Comparison of ENCODE assay signal across 16 cellular contexts in genomic region chr2:142983174-142983573, GRCh38.
DNase-seq lines count a peak whose midpoint lies in the region; ATAC-seq and TF ChIP-seq lines count a peak whose summit lies in the region.
"Had no signal": no experiment of that assay in that cellular context is flagged by ENCODE, and none has a peak within 500 bp of the region (broad histone marks: within the 10 kb centered on the region; RNA-seq: fewer than 3 reads in every experiment).

No MANE protein-coding gene starts in this region.

- no peaks in the 10 kb centered on the region for H3K36me3 ChIP-seq in colonic mucosa
- H3K36me3 ChIP-seq: tibial artery had no signal

- ATAC-seq in stimulated activated naive CD8-positive, alpha-beta T cell treated with anti-CD3 and anti-CD28 coated beads, Interleukin-15, amount 100 ng/mL, for 72 hours, result peak; percentile 55
- ATAC-seq in stimulated activated naive CD8-positive, alpha-beta T cell treated with anti-CD3 and anti-CD28 coated beads, Interleukin-15, Interleukin-2, amounts not matched to agents 100 U/mL and 50 U/mL, for 24 hours, result no peak
- ATAC-seq in HG02623 (IDR thresholded peaks at IDR 0.05; ENCODE audit: unreplicated experiment) (peak; percentile 73), HG03442 (IDR thresholded peaks at IDR 0.05; ENCODE audit: unreplicated experiment) (peak; percentile 85)
- peak; percentile 85 to 89 for ATAC-seq in stimulated activated naive B cell treated with anti-CD40 and anti-IgM and Interleukin-4, amounts not matched to agents 10 μg/mL and 1 μg/mL and 100 μg/mL, for 72 hours (replicated peaks)

- no peak overlapping the region for H3K9ac ChIP-seq in colonic mucosa (ENCODE audit: low read depth in 2 of 2, low read length in 2 of 2)

- no peaks in the 10 kb centered on the region for H3K27me3 Mint-ChIP-seq in stimulated activated naive CD8-positive, alpha-beta T cell treated with anti-CD3 and anti-CD28 coated beads, Interleukin-15, amount 100 ng/mL, for 72 hours
- no peaks in the 10 kb centered on the region for H3K27me3 Mint-ChIP-seq in stimulated activated naive B cell treated with anti-CD40 and anti-IgM and Interleukin-4, amounts not matched to agents 10 μg/mL and 1 μg/mL and 100 μg/mL, for 72 hours
- H3K27me3 Mint-ChIP-seq: progenitor cell of endocrine pancreas had no signal

- H3K27me3 ChIP-seq in colonic mucosa, result no peaks in the 10 kb centered on the region
- H3K27me3 ChIP-seq: tibial artery had no signal

- H3K27ac Mint-ChIP-seq in stimulated activated naive CD8-positive, alpha-beta T cell treated with anti-CD3 and anti-CD28 coated beads, Interleukin-15, amount 100 ng/mL, for 72 hours, result no peak overlapping the region
- peak overlapping the region; percentile 42 for H3K27ac Mint-ChIP-seq in stimulated activated naive B cell treated with anti-CD40 and anti-IgM and Interleukin-4, amounts not matched to agents 10 μg/mL and 1 μg/mL and 100 μg/mL, for 72 hours
- H3K27ac Mint-ChIP-seq: activated CD4-positive, alpha-beta memory T cell treated with anti-CD3 and anti-CD28 coated beads, Interleukin-2, amount 10 ng/mL, durations not matched to agents 7 days and 5 days; activated naive CD8-positive, alpha-beta T cell treated with anti-CD3 and anti-CD28 coated beads, Interleukin-2, amount 10 ng/mL, durations not matched to agents 7 days and 5 days; progenitor cell of endocrine pancreas had no signal

- H3K36me3 Mint-ChIP-seq in stimulated activated naive B cell treated with anti-CD40 and anti-IgM and Interleukin-4, amounts not matched to agents 10 μg/mL and 1 μg/mL and 100 μg/mL, for 72 hours, result peaks cover 5 to 10% of the 10 kb centered on the region in 2 donors
- H3K36me3 Mint-ChIP-seq: activated naive CD8-positive, alpha-beta T cell treated with anti-CD3 and anti-CD28 coated beads, Interleukin-2, amount 10 ng/mL, durations not matched to agents 7 days and 5 days had no signal

- no peak overlapping the region for H3K4me3 ChIP-seq in colonic mucosa
- H3K4me3 ChIP-seq: lung, tibial artery had no signal

- intact Hi-C loops in colonic mucosa (cut with DNase I), result loop anchor here (10.0 kb wide), 1 partner anchor 298 kb away; no protein-coding TSS in a partner anchor

- no peaks in the 10 kb centered on the region for H3K4me1 ChIP-seq in colonic mucosa
- H3K4me1 ChIP-seq: tibial artery had no signal

- no peaks in the 10 kb centered on the region for H3K4me1 Mint-ChIP-seq in stimulated activated naive CD8-positive, alpha-beta T cell treated with anti-CD3 and anti-CD28 coated beads, Interleukin-15, amount 100 ng/mL, for 72 hours
- H3K4me1 Mint-ChIP-seq in stimulated activated naive B cell treated with anti-CD40 and anti-IgM and Interleukin-4, amounts not matched to agents 10 μg/mL and 1 μg/mL and 100 μg/mL, for 72 hours, result peaks cover 15% of the 10 kb centered on the region in 2 donors
- H3K4me1 Mint-ChIP-seq: activated CD4-positive, alpha-beta memory T cell treated with anti-CD3 and anti-CD28 coated beads, Interleukin-2, amount 10 ng/mL, durations not matched to agents 7 days and 5 days; activated naive CD8-positive, alpha-beta T cell treated with anti-CD3 and anti-CD28 coated beads, Interleukin-2, amount 10 ng/mL, durations not matched to agents 7 days and 5 days had no signal

- no peaks in the 10 kb centered on the region for H3K9me3 ChIP-seq in colonic mucosa
- H3K9me3 ChIP-seq: tibial artery had no signal

- DNase-seq in stimulated activated naive CD8-positive, alpha-beta T cell treated with anti-CD3 and anti-CD28 coated beads, Interleukin-15, amount 100 ng/mL, for 72 hours, result no peak
- no peak for DNase-seq in stimulated activated naive CD8-positive, alpha-beta T cell treated with anti-CD3 and anti-CD28 coated beads, Interleukin-15, Interleukin-2, amounts not matched to agents 100 U/mL and 50 U/mL, for 24 hours
- no peak for DNase-seq in stimulated activated naive B cell treated with anti-CD40 and anti-IgM and Interleukin-4, amounts not matched to agents 10 μg/mL and 1 μg/mL and 100 μg/mL, for 72 hours
- DNase-seq in colonic mucosa (no peak), medulla oblongata (ENCODE audit: extremely low spot score) (no peak)
- no peak for DNase-seq in activated naive CD4-positive, alpha-beta T cell (lab: John Stamatoyannopoulos, UW)
- DNase-seq: ACHN; activated CD4-positive, alpha-beta memory T cell treated with anti-CD3 and anti-CD28 coated beads, Interleukin-2, amount 10 ng/mL, durations not matched to agents 7 days and 5 days; activated naive CD8-positive, alpha-beta T cell treated with anti-CD3 and anti-CD28 coated beads, Interleukin-2, amount 10 ng/mL, durations not matched to agents 7 days and 5 days; Kasumi-1; NCI-H524 treated with DMSO at 0.1 percent for 48 hours; tibial artery had no signal

- no peak overlapping the region for H3K27ac ChIP-seq in colonic mucosa
- H3K27ac ChIP-seq: tibial artery had no signal

- no peaks in the 10 kb centered on the region for H3K9me3 Mint-ChIP-seq in stimulated activated naive CD8-positive, alpha-beta T cell treated with anti-CD3 and anti-CD28 coated beads, Interleukin-15, amount 100 ng/mL, for 72 hours
- no peaks in the 10 kb centered on the region for H3K9me3 Mint-ChIP-seq in stimulated activated naive B cell treated with anti-CD40 and anti-IgM and Interleukin-4, amounts not matched to agents 10 μg/mL and 1 μg/mL and 100 μg/mL, for 72 hours
- H3K9me3 Mint-ChIP-seq: activated CD4-positive, alpha-beta memory T cell treated with anti-CD3 and anti-CD28 coated beads, Interleukin-2, amount 10 ng/mL, durations not matched to agents 7 days and 5 days; activated naive CD8-positive, alpha-beta T cell treated with anti-CD3 and anti-CD28 coated beads, Interleukin-2, amount 10 ng/mL, durations not matched to agents 7 days and 5 days had no signal

- no peak for TF ChIP-seq CTCF in colonic mucosa (IDR thresholded peaks at IDR 0.05)

- H3K4me3 Mint-ChIP-seq in stimulated activated naive CD8-positive, alpha-beta T cell treated with anti-CD3 and anti-CD28 coated beads, Interleukin-15, amount 100 ng/mL, for 72 hours, result no peak overlapping the region
- H3K4me3 Mint-ChIP-seq in stimulated activated naive B cell treated with anti-CD40 and anti-IgM and Interleukin-4, amounts not matched to agents 10 μg/mL and 1 μg/mL and 100 μg/mL, for 72 hours, result no peak overlapping the region
- H3K4me3 Mint-ChIP-seq: activated CD4-positive, alpha-beta memory T cell treated with anti-CD3 and anti-CD28 coated beads, Interleukin-2, amount 10 ng/mL, durations not matched to agents 7 days and 5 days; activated naive CD8-positive, alpha-beta T cell treated with anti-CD3 and anti-CD28 coated beads, Interleukin-2, amount 10 ng/mL, durations not matched to agents 7 days and 5 days had no signal
